8 cellular contexts compared by ENCODE assay signal in the genomic region with DNA sequence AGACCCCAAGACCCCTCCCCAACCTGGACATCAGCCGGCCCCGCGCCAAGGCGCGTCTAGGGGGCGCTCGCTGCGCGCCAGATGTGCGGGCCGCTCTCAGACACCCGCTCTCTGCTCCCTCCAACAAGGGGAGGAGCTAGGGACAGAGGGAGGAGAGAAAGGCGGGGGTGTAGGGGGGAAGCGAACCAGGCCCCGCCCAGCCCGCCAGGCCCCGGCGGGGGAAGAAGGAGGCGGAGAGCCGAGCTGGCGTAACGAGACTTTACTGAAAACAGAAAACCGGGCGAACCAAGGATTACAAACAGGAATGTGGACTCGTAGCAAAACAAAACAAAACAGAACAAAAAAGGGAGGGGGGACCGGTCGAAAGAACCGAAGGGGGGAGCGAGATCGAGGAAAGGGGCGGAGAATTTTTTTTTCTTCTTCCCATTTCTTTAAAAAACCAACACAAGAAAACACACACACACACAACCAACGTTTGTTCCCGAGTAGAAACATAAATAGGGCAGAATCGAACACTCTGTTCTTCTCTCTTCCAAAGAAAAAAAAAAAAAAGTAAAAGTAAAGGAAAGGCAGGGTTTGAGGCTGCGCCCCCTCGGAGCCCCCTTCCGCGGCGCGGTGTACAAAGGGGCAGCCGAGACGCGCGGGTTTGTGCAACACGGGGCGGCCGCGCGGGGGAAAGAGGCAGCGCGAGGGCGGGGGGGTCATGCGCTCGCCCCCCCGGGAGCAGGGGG. TPM values are rescaled to one million over a fixed set of nuclear protein-coding genes. Genes with fewer than 3 reads are reported as not detected.
DNase-seq lines count a peak whose midpoint lies in the region; ATAC-seq and TF ChIP-seq lines count a peak whose summit lies in the region.

No MANE protein-coding gene starts in this region.

- TF ChIP-seq POLR2A in lower leg skin (IDR thresholded peaks at IDR 0.05): peak in 1 of 2 donors; percentile 87

- peak overlapping the region; percentile 82 to 99 for H3K4me3 ChIP-seq in duodenal mucosa (ENCODE audit: low read depth in 1 of 2, low read length in 2 of 2)
- peak overlapping the region; percentile 100 for H3K4me3 ChIP-seq in lower leg skin (ENCODE audit: low read depth, poor library complexity, severe bottlenecking)

- peak overlapping the region; percentile 100 for H3K9ac ChIP-seq in duodenal mucosa (ENCODE audit: low read depth in 1 of 2, low read length in 2 of 2)

- no peaks in the 10 kb centered on the region for H3K27me3 ChIP-seq in duodenal mucosa (ENCODE audit: control insufficient read depth in 1 of 2, insufficient read depth in 2 of 2, low read length in 2 of 2)

- peaks cover 38 to 50% of the 10 kb centered on the region in 2 donors for H3K4me1 ChIP-seq in duodenal mucosa (ENCODE audit: control insufficient read depth in 1 of 2, insufficient read depth in 2 of 2, low read length in 2 of 2)

- H3K36me3 ChIP-seq in duodenal mucosa (ENCODE audit: control insufficient read depth in 1 of 2, insufficient read depth in 2 of 2, low read length in 2 of 2): peaks cover 16 to 18% of the 10 kb centered on the region in 2 donors

- TF ChIP-seq CTCF in lower leg skin (IDR thresholded peaks at IDR 0.05): no peak

- H3K9me3 ChIP-seq in duodenal mucosa (ENCODE audit: control insufficient read depth in 1 of 2, low read length in 2 of 2): no peaks in the 10 kb centered on the region

- DNase-seq in GF-D8 (lab: John Stamatoyannopoulos, UW) (peak; percentile 85), HK-2 (ENCODE audit: unreplicated experiment) (peak; percentile 86), NCI-H774 (lab: John Stamatoyannopoulos, UW) (peak; percentile 89), lower leg skin (ENCODE audit: low spot score in 2 of 2) (peak; percentile 94 to 98)
- DNase-seq in activated CD4-positive, alpha-beta T cell treated with anti-CD3 and anti-CD28 coated beads, Interleukin-2, amount 50 U/mL, for 48 hours: peak; percentile 91 to 93
- peak; percentile 90 for DNase-seq in stimulated activated CD4-positive, alpha-beta T cell treated with anti-CD3 and anti-CD28 coated beads, Interleukin-4, amount 100 ng/mL, for 1 hour

- intact Hi-C loops in lower leg skin (cut with DNase I; ENCODE audit: low total_unique reads): loop anchor here (2.0 kb wide), 1 partner anchor 43 kb away; the partner anchor contains the start of gene LSM4

- ATAC-seq in GM19351 (IDR thresholded peaks at IDR 0.05; ENCODE audit: unreplicated experiment): no peak

- WGBS in lower leg skin, 2 donors: 0 to 1% methylated on average over 49 to 55 of the region's 55 CpGs

- peak overlapping the region; percentile 100 for H3K27ac ChIP-seq in duodenal mucosa (ENCODE audit: low read depth, low read length)

RNA-seq across cellular contexts. Expression of gene JUND, which starts 1.7 kb away (rescaled TPM):
- 100 to 1,000 TPM; 337 to 886 (median 413) TPM for total RNA-seq in lower leg skin

RNA-seq across cellular contexts. Expression of gene IQCN, which starts 5.4 kb away (rescaled TPM):
- 1 to 10 TPM in 3 of 4 donors, under 1 TPM in 1; 0.97 to 5.9 (median 3.1) TPM for total RNA-seq in lower leg skin

RNA-seq across cellular contexts. Expression of gene LSM4, which starts 43.2 kb away (rescaled TPM):
- 100 to 1,000 TPM in 2 of 4 donors, 10 to 100 TPM in 2; 59.7 to 149 (median 105) TPM for total RNA-seq in lower leg skin

RNA-seq across cellular contexts. Expression of gene PDE4C, which starts 53.4 kb away (rescaled TPM):
- under 1 TPM in 1 of 4 donors, not detected in 3; 0.29 TPM for total RNA-seq in lower leg skin
